1 cellular context compared by ENCODE assay signal in genomic region chr17:44969144-44969780, GRCh38.
A peak's percentile ranks its signal among the peaks of the same experiment; 100 is the strongest.
TF ChIP-seq lines count a peak whose summit lies in the region.

No MANE protein-coding gene starts in this region.

TF ChIP-seq in H1, 55 proteins besides CTCF, POLR2A, EP300 and RAD21 (continued from another document):
- TF ChIP-seq USF2 (IDR thresholded peaks at IDR 0.05; ENCODE audit: low read length): no peak
- TF ChIP-seq KDM1A (IDR thresholded peaks at IDR 0.05; ENCODE audit: borderline replicate concordance, low read length): no peak
- no peak for TF ChIP-seq JUND (IDR thresholded peaks at IDR 0.05; ENCODE audit: low read length)
- TF ChIP-seq SP2 (IDR thresholded peaks at IDR 0.05; ENCODE audit: low read length): no peak
- TF ChIP-seq JUN (IDR thresholded peaks at IDR 0.05; ENCODE audit: low read depth, low read length): no peak
- no peak for TF ChIP-seq SP1 (IDR thresholded peaks at IDR 0.05; ENCODE audit: low read depth, low read length)
- no peak for TF ChIP-seq RBBP5 (IDR thresholded peaks at IDR 0.05; ENCODE audit: borderline replicate concordance, low read depth, low read length)
- no peak for TF ChIP-seq TCF12 (IDR thresholded peaks at IDR 0.05; ENCODE audit: low read depth, low read length)
- TF ChIP-seq CBX8 (IDR thresholded peaks at IDR 0.05; ENCODE audit: borderline replicate concordance, low read depth, low read length): no peak
- peak; percentile 29 for TF ChIP-seq RNF2 (IDR thresholded peaks at IDR 0.05; ENCODE audit: borderline replicate concordance, low read depth, low read length, missing control alignments, poor library complexity, severe bottlenecking)
- TF ChIP-seq TAF1 (IDR thresholded peaks at IDR 0.05; ENCODE audit: low read depth, low read length): no peak
